Comparison of ENCODE assay signal across 25 cellular contexts in the genomic region with DNA sequence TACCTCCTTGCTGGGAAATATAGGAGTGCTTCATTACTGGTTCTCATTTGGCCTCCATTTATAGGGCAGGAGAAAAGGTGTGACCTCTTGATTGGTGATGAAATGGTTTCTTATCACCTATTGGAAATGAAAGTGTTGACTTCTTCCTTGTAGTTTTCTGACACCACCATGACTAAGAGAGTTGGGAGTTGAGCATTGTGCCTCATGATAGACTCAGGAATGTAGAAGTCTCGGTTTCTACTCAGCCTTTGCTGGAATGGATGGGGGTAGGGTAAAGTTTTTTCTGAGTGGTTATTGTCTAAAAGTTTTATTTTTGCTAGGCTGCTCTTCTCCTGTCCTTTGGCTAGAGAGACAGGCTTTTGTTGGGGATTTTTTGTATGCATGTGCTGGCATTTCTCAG.
DNase-seq lines count a peak whose midpoint lies in the region; ATAC-seq, FAIRE-seq and TF ChIP-seq lines count a peak whose summit lies in the region.
"Had no signal": no experiment of that assay in that cellular context is flagged by ENCODE, and none has a peak within 500 bp of the region (broad histone marks: within the 10 kb centered on the region; RNA-seq: fewer than 3 reads in every experiment).

No MANE protein-coding gene starts in this region.

- H3K4me3 ChIP-seq in astrocyte (ENCODE audit: insufficient read depth, low read depth, low read length) (no peak overlapping the region), ascending aorta (no peak overlapping the region), upper lobe of left lung (no peak overlapping the region)
- H3K4me3 ChIP-seq: adrenal gland, colonic mucosa, gastroesophageal sphincter, HAP-1, left lung, SK-N-MC, tibial nerve had no signal

- peak overlapping the region; percentile 48 for H3K27ac Mint-ChIP-seq in astrocyte (ENCODE audit: unreplicated experiment)
- H3K27ac Mint-ChIP-seq: activated T-helper 2 cell treated with anti-CD3 and anti-CD28 coated beads, Interferon-gamma antibody, Interleukin-2, Interleukin-4, amounts not matched to agents 10 μg/mL and 5 μg/mL and 100 μg/mL, durations not matched to agents 14 hours and 24 hours and 36 hours; CD4-positive, alpha-beta T cell had no signal

- ATAC-seq in upper lobe of left lung (ENCODE audit: low FRiP score in 2 of 2) (no peak), GM19023 (IDR thresholded peaks at IDR 0.05; ENCODE audit: unreplicated experiment) (no peak)
- ATAC-seq: gastroesophageal sphincter, left lung, PC-3 had no signal

- peak; percentile 1 for DNase-seq in Caki2 (ENCODE audit: low read depth)
- peak; percentile 31 for DNase-seq in HPDE6-E6E7 (ENCODE audit: extremely low spot score)
- DNase-seq in astrocyte (ENCODE audit: low read depth), result peak; percentile 15
- peak; percentile 84 for DNase-seq in foreskin melanocyte
- DNase-seq in ascending aorta (ENCODE audit: low spot score in 2 of 2), result no peak
- DNase-seq in caudate nucleus (lab: John Stamatoyannopoulos, UW), result no peak
- no peak for DNase-seq in upper lobe of left lung
- DNase-seq: activated CD4-positive, CD25-positive, alpha-beta regulatory T cell; adrenal gland; CD4-positive, alpha-beta T cell; colonic mucosa; DMS79 treated with DMSO at 0.1 percent for 48 hours; Kasumi-1; left lung; NCI-H1417; NCI-H2171 treated with DMSO at 0.1 percent for 48 hours; NCI-H748 treated with DMSO at 0.1 percent for 48 hours; PC-3 had no signal

- no peaks in the 10 kb centered on the region for H3K27me3 Mint-ChIP-seq in astrocyte (ENCODE audit: low read depth, unreplicated experiment)
- H3K27me3 Mint-ChIP-seq: CD4-positive, alpha-beta T cell had no signal

- H3K36me3 Mint-ChIP-seq in astrocyte (ENCODE audit: low read depth, unreplicated experiment), result peaks cover 6% of the 10 kb centered on the region

- H3K36me3 ChIP-seq in astrocyte (ENCODE audit: insufficient read depth, low read length) (no peaks in the 10 kb centered on the region), ascending aorta (peaks cover 0 to 4% of the 10 kb centered on the region in 2 donors), upper lobe of left lung (peaks cover 0 to 13% (median 2%) of the 10 kb centered on the region in 4 donors)
- H3K36me3 ChIP-seq: adrenal gland, colonic mucosa, HAP-1 had no signal

- no peaks in the 10 kb centered on the region for H3K79me2 ChIP-seq in astrocyte (ENCODE audit: insufficient read depth, low read length)

- H3K4me1 ChIP-seq in astrocyte (ENCODE audit: insufficient read depth, low read length) (peaks cover 3% of the 10 kb centered on the region), ascending aorta (no peaks in the 10 kb centered on the region), upper lobe of left lung (no peaks in the 10 kb centered on the region)
- H3K4me1 ChIP-seq: adrenal gland, colonic mucosa, gastroesophageal sphincter, HAP-1, tibial nerve had no signal

- in situ Hi-C loops in Caki2 (cut with HindIII; ENCODE audit: low pct_unique_long_range_greater_than_20kb, low sequenced_read_pairs), result no loop called here

- H3K9me3 ChIP-seq in astrocyte (ENCODE audit: insufficient read depth, low read depth, low read length), result no peaks in the 10 kb centered on the region
- no peaks in the 10 kb centered on the region for H3K9me3 ChIP-seq in ascending aorta
- H3K9me3 ChIP-seq in upper lobe of left lung, result no peaks in the 10 kb centered on the region
- H3K9me3 ChIP-seq: adrenal gland, colonic mucosa, gastroesophageal sphincter, HAP-1, left lung, tibial nerve had no signal

- no peak overlapping the region for H3K4me3 Mint-ChIP-seq in astrocyte (ENCODE audit: unreplicated experiment)
- H3K4me3 Mint-ChIP-seq: CD4-positive, alpha-beta T cell had no signal

- no peak overlapping the region for H3K27ac ChIP-seq in astrocyte (ENCODE audit: low read depth, low read length)
- no peak overlapping the region for H3K27ac ChIP-seq in ascending aorta
- H3K27ac ChIP-seq in caudate nucleus (ENCODE audit: low read depth, low read length), result no peak overlapping the region
- H3K27ac ChIP-seq in upper lobe of left lung, result no peak overlapping the region
- H3K27ac ChIP-seq: adrenal gland, colonic mucosa, gastroesophageal sphincter, left lung, SK-N-MC, tibial nerve had no signal

- no peak for TF ChIP-seq EP300 in upper lobe of left lung (IDR thresholded peaks at IDR 0.05)

- no peaks in the 10 kb centered on the region for H4K20me1 ChIP-seq in astrocyte (ENCODE audit: insufficient read depth, low read length)

- FAIRE-seq in astrocyte (lab: Jason Lieb, UNC), result no peak
- FAIRE-seq: endometrium had no signal

- H3K4me2 ChIP-seq in astrocyte (ENCODE audit: low read length), result no peak overlapping the region

- no peak overlapping the region for H3K9ac ChIP-seq in astrocyte (ENCODE audit: low read length)

- no peaks in the 10 kb centered on the region for H3K9me3 Mint-ChIP-seq in astrocyte (ENCODE audit: unreplicated experiment)
- H3K9me3 Mint-ChIP-seq: CD4-positive, alpha-beta T cell had no signal

- H3K4me1 Mint-ChIP-seq in astrocyte (ENCODE audit: low read depth, unreplicated experiment), result peaks cover 19% of the 10 kb centered on the region

- 100% methylated on average over 1 of the region's 1 CpG for WGBS in upper lobe of left lung, 2 donors

- intact Hi-C loops in ascending aorta (cut with DNase I), result no loop called here

- no peaks in the 10 kb centered on the region for H3K27me3 ChIP-seq in astrocyte (ENCODE audit: insufficient read depth, low read length)
- H3K27me3 ChIP-seq in ascending aorta, result no peaks in the 10 kb centered on the region
- no peaks in the 10 kb centered on the region for H3K27me3 ChIP-seq in upper lobe of left lung
- H3K27me3 ChIP-seq: adrenal gland, colonic mucosa, gastroesophageal sphincter, left lung, tibial nerve had no signal

- no peak for TF ChIP-seq POLR2A in upper lobe of left lung (IDR thresholded peaks at IDR 0.05)

- TF ChIP-seq CTCF in astrocyte (IDR thresholded peaks at IDR 0.05; ENCODE audit: insufficient read depth, low read depth, low read length), result no peak
- no peak for TF ChIP-seq CTCF in ascending aorta (IDR thresholded peaks at IDR 0.05)
- TF ChIP-seq CTCF in upper lobe of left lung (IDR thresholded peaks at IDR 0.05), result no peak

- no peak overlapping the region for H2AFZ ChIP-seq in astrocyte (ENCODE audit: low read depth, low read length)

Comparison
In these comparisons a context has a peak if more than half of its experiments do, and no peak if none do; other contexts are left out.
1. DNase-seq: peak in Caki2 (single experiment), HPDE6-E6E7 (single experiment), astrocyte (single experiment) and foreskin melanocyte (single experiment); none in ascending aorta (0 of 2), caudate nucleus (0 of 61) and upper lobe of left lung (0 of 2).